In genomic region chr3:111072016-111072891, GRCh38 we compare ENCODE assay signal across 8 cellular contexts. TPM values are rescaled to one million over a fixed set of nuclear protein-coding genes. Genes with fewer than 3 reads are reported as not detected.
A peak's percentile ranks its signal among the peaks of the same experiment; 100 is the strongest.
DNase-seq lines count a peak whose midpoint lies in the region; ATAC-seq and TF ChIP-seq lines count a peak whose summit lies in the region.

No MANE protein-coding gene starts in this region.

- H3K27me3 ChIP-seq in CD8-positive, alpha-beta memory T cell (ENCODE audit: insufficient read depth, low read length, poor library complexity, severe bottlenecking), result no peaks in the 10 kb centered on the region
- H3K27me3 ChIP-seq in Loucy (ENCODE audit: insufficient read depth, low read length, poor library complexity, severe bottlenecking) (peaks cover 6% of the 10 kb centered on the region), trophoblast cell (ENCODE audit: insufficient read depth, low read length) (no peaks in the 10 kb centered on the region)

- H2BK120ac ChIP-seq in trophoblast cell (ENCODE audit: insufficient read depth, low read length, poor library complexity), result peak overlapping the region; percentile 92

- H3K23ac ChIP-seq in trophoblast cell (ENCODE audit: low read length), result no peak overlapping the region

- H3F3A ChIP-seq in Loucy (ENCODE audit: low read depth), result 0 out of 2 replicates have a peak, but pooled peaks cover 4% of the 10 kb centered on the region

- peak overlapping the region; percentile 94 for H3K4me2 ChIP-seq in Loucy (ENCODE audit: low read depth, low read length, poor library complexity, severe bottlenecking)
- peak overlapping the region; percentile 59 for H3K4me2 ChIP-seq in trophoblast cell (ENCODE audit: low read length)

- peak overlapping the region in 7 of 8 donors; percentile 18 to 90 (median 81) for H3K27ac Mint-ChIP-seq in CD8-positive, alpha-beta memory T cell
- H3K27ac Mint-ChIP-seq in activated naive CD4-positive, alpha-beta T cell treated with anti-CD3 and anti-CD28 coated beads for 36 hours, result no peak overlapping the region

- POLR2A ChIA-PET in CD8-positive, alpha-beta memory T cell (lab: Charles Lee), result no interaction called here

- H3K4me1 Mint-ChIP-seq in CD8-positive, alpha-beta memory T cell, result peaks cover 31 to 52% (median 39%) of the 10 kb centered on the region in 3 donors
- H3K4me1 Mint-ChIP-seq in activated naive CD4-positive, alpha-beta T cell treated with anti-CD3 and anti-CD28 coated beads for 36 hours (ENCODE audit: low read depth), result peaks cover 24% of the 10 kb centered on the region

- intact Hi-C loops in activated naive CD4-positive, alpha-beta T cell treated with anti-CD3 and anti-CD28 coated beads for 36 hours (cut with micrococcal nuclease), result loop anchor here (5.0 to 10.0 kb wide), 6 partner anchors 185 to 1797 kb away; partner anchors contain the start of gene ABHD10
- intact Hi-C loops in left cardiac atrium (cut with DNase I), result no loop called here

- peak overlapping the region; percentile 91 for H2AFZ ChIP-seq in Loucy (ENCODE audit: low read length)
- peak overlapping the region; percentile 90 for H2AFZ ChIP-seq in trophoblast cell (ENCODE audit: insufficient read depth, low read length, poor library complexity)

- H3K18ac ChIP-seq in trophoblast cell (ENCODE audit: low read length), result peak overlapping the region; percentile 99

- no peak for TF ChIP-seq CTCF in Loucy (conservative IDR thresholded peaks at IDR 0.05; ENCODE audit: low read length)

- H4K8ac ChIP-seq in trophoblast cell (ENCODE audit: low read depth, low read length), result peak overlapping the region; percentile 96

- CTCF ChIA-PET in CD8-positive, alpha-beta memory T cell (lab: Charles Lee), result no interaction called here
- CTCF ChIA-PET in activated naive CD4-positive, alpha-beta T cell treated with anti-CD3 and anti-CD28 coated beads for 36 hours (lab: Charles Lee), result no interaction called here

- peak; percentile 34 for ATAC-seq in GM21717 (IDR thresholded peaks at IDR 0.05; ENCODE audit: unreplicated experiment)
- peak; percentile 25 to 35 for ATAC-seq in left cardiac atrium
- no peak for ATAC-seq in GM18861 (IDR thresholded peaks at IDR 0.05; ENCODE audit: unreplicated experiment)

- H3K4me3 Mint-ChIP-seq in CD8-positive, alpha-beta memory T cell, result peak overlapping the region; percentile 89 to 97 (median 95)
- H3K4me3 Mint-ChIP-seq in activated naive CD4-positive, alpha-beta T cell treated with anti-CD3 and anti-CD28 coated beads for 36 hours, result peak overlapping the region; percentile 85

- WGBS in trophoblast cell (ENCODE audit: extremely low coverage, insufficient coverage, insufficient read length), result no CpG with 5 or more reads among the region's 71 CpGs

- H3K36me3 Mint-ChIP-seq in CD8-positive, alpha-beta memory T cell, result peaks cover 0 to 10% (median 0%) of the 10 kb centered on the region in 3 donors
- H3K36me3 Mint-ChIP-seq in activated naive CD4-positive, alpha-beta T cell treated with anti-CD3 and anti-CD28 coated beads for 36 hours (ENCODE audit: low read depth), result no peaks in the 10 kb centered on the region

- peak overlapping the region; percentile 97 for H4K91ac ChIP-seq in trophoblast cell (ENCODE audit: low read depth, low read length)

- H2AK5ac ChIP-seq in trophoblast cell (ENCODE audit: low read length), result peak overlapping the region; percentile 72

- H3K27me3 Mint-ChIP-seq in CD8-positive, alpha-beta memory T cell, result peaks cover 0 to 22% of the 10 kb centered on the region in 2 donors
- peaks cover 40% of the 10 kb centered on the region for H3K27me3 Mint-ChIP-seq in activated naive CD4-positive, alpha-beta T cell treated with anti-CD3 and anti-CD28 coated beads for 36 hours (ENCODE audit: low read depth)

- H3K79me1 ChIP-seq in trophoblast cell (ENCODE audit: low read length), result peaks cover 24% of the 10 kb centered on the region

- peak in 1 of 5 donors; percentile 5 for DNase-seq in CD8-positive, alpha-beta memory T cell
- peak; percentile 20 for DNase-seq in activated naive CD4-positive, alpha-beta T cell treated with anti-CD3 and anti-CD28 coated beads for 36 hours
- DNase-seq in left cardiac atrium (peak; percentile 41), trophoblast cell (peak; percentile 36 to 51), H4 (ENCODE audit: low spot score) (no peak)

- H2BK5ac ChIP-seq in trophoblast cell (ENCODE audit: low read depth, low read length, poor library complexity), result peak overlapping the region; percentile 98

- H3K79me2 ChIP-seq in Loucy (ENCODE audit: insufficient read depth, low read length) (peaks cover 36% of the 10 kb centered on the region), trophoblast cell (ENCODE audit: control insufficient read depth, insufficient read depth, low read length, poor library complexity) (peaks cover 27% of the 10 kb centered on the region)

- peak overlapping the region; percentile 70 for H3K4me3 ChIP-seq in CD8-positive, alpha-beta memory T cell (ENCODE audit: low read length)
- peak overlapping the region; percentile 87 for H3K4me3 ChIP-seq in Loucy (ENCODE audit: low read length, poor library complexity, severe bottlenecking)
- peak overlapping the region; percentile 96 for H3K4me3 ChIP-seq in trophoblast cell (ENCODE audit: low read depth, low read length)

- peaks cover 15% of the 10 kb centered on the region for H3K4me1 ChIP-seq in CD8-positive, alpha-beta memory T cell (ENCODE audit: insufficient read depth, low read length)
- H3K4me1 ChIP-seq in Loucy (ENCODE audit: insufficient read depth, low read length, poor library complexity, severe bottlenecking), result peaks cover 33% of the 10 kb centered on the region
- H3K4me1 ChIP-seq in trophoblast cell (ENCODE audit: control insufficient read depth in 1 of 2, insufficient read depth in 2 of 2, low read length in 2 of 2), result peaks cover 3 to 4% of the 10 kb centered on the region in 2 experiments

- H3K9me3 Mint-ChIP-seq in CD8-positive, alpha-beta memory T cell, result no peaks in the 10 kb centered on the region
- H3K9me3 Mint-ChIP-seq in activated naive CD4-positive, alpha-beta T cell treated with anti-CD3 and anti-CD28 coated beads for 36 hours, result no peaks in the 10 kb centered on the region

- H3K36me3 ChIP-seq in CD8-positive, alpha-beta memory T cell (ENCODE audit: insufficient read depth, low read length), result no peaks in the 10 kb centered on the region
- H3K36me3 ChIP-seq in Loucy (ENCODE audit: insufficient read depth, low read length) (no peaks in the 10 kb centered on the region), trophoblast cell (ENCODE audit: control insufficient read depth in 1 of 2, insufficient read depth in 2 of 2, low read length in 2 of 2) (no peaks in the 10 kb centered on the region)

- H3K9ac ChIP-seq in Loucy (ENCODE audit: low read depth, low read length, poor library complexity, severe bottlenecking), result peak overlapping the region; percentile 80
- peak overlapping the region; percentile 94 for H3K9ac ChIP-seq in trophoblast cell (ENCODE audit: low read length)

- peak overlapping the region; percentile 98 for H3K14ac ChIP-seq in trophoblast cell (ENCODE audit: low read length)

- H3K9me3 ChIP-seq in CD8-positive, alpha-beta memory T cell (ENCODE audit: low read length), result no peaks in the 10 kb centered on the region
- no peaks in the 10 kb centered on the region for H3K9me3 ChIP-seq in Loucy (ENCODE audit: insufficient read depth, low read depth, low read length)
- no peaks in the 10 kb centered on the region for H3K9me3 ChIP-seq in trophoblast cell (ENCODE audit: insufficient read depth, low read depth, low read length)

- H4K12ac ChIP-seq in trophoblast cell (ENCODE audit: low read depth, low read length), result peak overlapping the region; percentile 86

- no peaks in the 10 kb centered on the region for H3K9me2 ChIP-seq in Loucy (replicated peaks; ENCODE audit: low read depth, low read length)

- peak overlapping the region; percentile 85 for H2BK12ac ChIP-seq in trophoblast cell (ENCODE audit: low read length)

- peaks cover 6% of the 10 kb centered on the region for H4K20me1 ChIP-seq in Loucy (ENCODE audit: insufficient read depth, low read length, poor library complexity, severe bottlenecking)

- H3K4ac ChIP-seq in trophoblast cell (ENCODE audit: low read depth, low read length), result peak overlapping the region; percentile 98

- no peak overlapping the region for H3K27ac ChIP-seq in CD8-positive, alpha-beta memory T cell (ENCODE audit: low read depth, low read length)
- H3K27ac ChIP-seq in trophoblast cell (ENCODE audit: low read depth, low read length), result peak overlapping the region; percentile 97

RNA-seq across cellular contexts. Expression of gene NECTIN3, which starts 0.6 kb away (rescaled TPM):
- total RNA-seq in CD8-positive, alpha-beta memory T cell, result 10 to 100 TPM; 12.8 to 13.3 TPM
- 2.2 TPM for polyA plus RNA-seq in CD8-positive, alpha-beta memory T cell
- 1 to 10 TPM; 3.0 to 3.5 TPM for total RNA-seq in activated naive CD4-positive, alpha-beta T cell treated with anti-CD3 and anti-CD28 coated beads for 36 hours
- 10 to 100 TPM; 12.2 to 13.2 TPM for total RNA-seq in left cardiac atrium
- polyA plus RNA-seq in trophoblast cell (2013), result 202 and 213 TPM in 2 replicates
- total RNA-seq in H4 (2014; rRNA removed; shearing (Covaris generic)), result 54.4 and 68.3 TPM in 2 replicates
